19 cellular contexts compared by ENCODE assay signal in the genomic region with DNA sequence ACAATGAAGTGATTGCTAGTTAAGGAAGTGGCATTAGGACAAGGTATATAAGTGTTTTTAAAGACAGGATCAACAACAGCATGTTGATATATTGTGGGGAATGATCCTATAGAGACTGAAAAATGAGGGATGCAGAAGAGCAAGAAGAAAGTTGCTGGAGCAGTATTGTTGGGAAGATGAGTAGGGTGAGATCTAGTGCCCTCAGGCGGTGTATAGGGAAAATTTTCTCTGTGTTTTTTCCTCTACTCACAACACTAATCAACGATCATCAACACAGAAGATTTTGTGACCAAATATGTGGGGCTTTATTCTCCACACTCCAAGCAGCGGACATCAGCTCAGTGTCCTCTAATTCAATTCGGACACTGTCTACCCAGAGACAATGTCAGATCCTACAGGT. TPM values are rescaled to one million over a fixed set of nuclear protein-coding genes. Genes with fewer than 3 reads are reported as not detected.
DNase-seq lines count a peak whose midpoint lies in the region; ATAC-seq and TF ChIP-seq lines count a peak whose summit lies in the region.
"Had no signal": no experiment of that assay in that cellular context is flagged by ENCODE, and none has a peak within 500 bp of the region (broad histone marks: within the 10 kb centered on the region; RNA-seq: fewer than 3 reads in every experiment).

No MANE protein-coding gene starts in this region.

- in situ Hi-C loops in HAP-1 (cut with MboI; ENCODE audit: low sequenced_read_pairs) = loop anchor here (25.0 kb wide), 1 partner anchor 577 kb away; no protein-coding TSS in a partner anchor

- H3K27me3 Mint-ChIP-seq in nephron progenitor cell (ENCODE audit: low read depth, poor library complexity) = no peaks in the 10 kb centered on the region
- H3K27me3 Mint-ChIP-seq in activated naive CD4-positive, alpha-beta T cell treated with anti-CD3 and anti-CD28 coated beads, Interleukin-2, amount 10 ng/mL, durations not matched to agents 7 days and 5 days = peaks cover 8% of the 10 kb centered on the region

- CTCF ChIA-PET in activated naive CD4-positive, alpha-beta T cell treated with anti-CD3 and anti-CD28 coated beads, Interleukin-2, amount 10 ng/mL, durations not matched to agents 7 days and 5 days (lab: Charles Lee) = no interaction called here

- H3K9me3 ChIP-seq in BE2C (no peaks in the 10 kb centered on the region), HAP-1 (peaks cover 8% of the 10 kb centered on the region)

- H3K4me3 Mint-ChIP-seq in nephron progenitor cell = no peak overlapping the region
- H3K4me3 Mint-ChIP-seq in activated naive CD4-positive, alpha-beta T cell treated with anti-CD3 and anti-CD28 coated beads, Interleukin-2, amount 10 ng/mL, durations not matched to agents 7 days and 5 days = no peak overlapping the region
- H3K4me3 Mint-ChIP-seq: activated CD8-positive, alpha-beta memory T cell treated with anti-CD3 and anti-CD28 coated beads, Interleukin-2, amount 10 ng/mL, durations not matched to agents 7 days and 5 days; activated naive CD4-positive, alpha-beta T cell treated with anti-CD3 and anti-CD28 coated beads, Interleukin-2, amount 50 U/mL, for 24 hours; central memory CD8-positive, alpha-beta T cell had no signal

- H3K4me1 ChIP-seq in BE2C (no peaks in the 10 kb centered on the region), HAP-1 (peaks cover 11% of the 10 kb centered on the region), foreskin keratinocyte (peaks cover 3% of the 10 kb centered on the region)

- no peak overlapping the region for H3K27ac Mint-ChIP-seq in nephron progenitor cell
- no peak overlapping the region for H3K27ac Mint-ChIP-seq in activated naive CD4-positive, alpha-beta T cell treated with anti-CD3 and anti-CD28 coated beads, Interleukin-2, amount 10 ng/mL, durations not matched to agents 7 days and 5 days
- H3K27ac Mint-ChIP-seq: activated CD8-positive, alpha-beta memory T cell treated with anti-CD3 and anti-CD28 coated beads, Interleukin-2, amount 10 ng/mL, durations not matched to agents 7 days and 5 days; activated naive CD4-positive, alpha-beta T cell treated with anti-CD3 and anti-CD28 coated beads, Interleukin-2, amount 50 U/mL, for 24 hours had no signal

- DNase-seq in BE2C (no peak), HAP-1 (ENCODE audit: low spot score in 2 of 2) (peak; percentile 22 to 46), foreskin keratinocyte (no peak), NCI-H446 treated with DMSO at 0.1 percent for 48 hours (lab: John Stamatoyannopoulos, UW) (no peak), nephron progenitor cell (no peak)
- DNase-seq in activated naive CD4-positive, alpha-beta T cell treated with anti-CD3 and anti-CD28 coated beads, Interleukin-2, amount 10 ng/mL, durations not matched to agents 7 days and 5 days = no peak
- DNase-seq: activated CD4-positive, CD25-positive, alpha-beta regulatory T cell; activated CD8-positive, alpha-beta memory T cell treated with anti-CD3 and anti-CD28 coated beads, Interleukin-2, amount 10 ng/mL, durations not matched to agents 7 days and 5 days; KG1; NCI-H2107; SW 1271 had no signal

- H3K4me1 Mint-ChIP-seq in nephron progenitor cell = peaks cover 8% of the 10 kb centered on the region
- H3K4me1 Mint-ChIP-seq in activated naive CD4-positive, alpha-beta T cell treated with anti-CD3 and anti-CD28 coated beads, Interleukin-2, amount 10 ng/mL, durations not matched to agents 7 days and 5 days = peaks cover 16% of the 10 kb centered on the region

- H3K27me3 ChIP-seq in BE2C (no peaks in the 10 kb centered on the region), HAP-1 (ENCODE audit: low read depth) (no peaks in the 10 kb centered on the region), foreskin keratinocyte (no peaks in the 10 kb centered on the region)

- H3K9me3 Mint-ChIP-seq in nephron progenitor cell = peaks cover 11% of the 10 kb centered on the region
- peaks cover 8% of the 10 kb centered on the region for H3K9me3 Mint-ChIP-seq in activated naive CD4-positive, alpha-beta T cell treated with anti-CD3 and anti-CD28 coated beads, Interleukin-2, amount 10 ng/mL, durations not matched to agents 7 days and 5 days

- H3K27ac ChIP-seq in foreskin keratinocyte = no peak overlapping the region
- H3K27ac ChIP-seq: epithelial cell of prostate had no signal

- H3K36me3 ChIP-seq in BE2C (no peaks in the 10 kb centered on the region), HAP-1 (replicated peaks) (no peaks in the 10 kb centered on the region)

- peak; percentile 25; the same call in 1 of the 3 replicates for ATAC-seq in SK-N-SH treated with all-trans-retinoic acid at 6 μM for 48 hours
- no peak for ATAC-seq in foreskin keratinocyte
- no peak for ATAC-seq in HG03097 (IDR thresholded peaks at IDR 0.05; ENCODE audit: low FRiP score, unreplicated experiment)
- ATAC-seq: activated CD8-positive, alpha-beta memory T cell treated with anti-CD3 and anti-CD28 coated beads, Interleukin-2, amount 10 ng/mL, durations not matched to agents 7 days and 5 days had no signal

- peaks cover under 1% of the 10 kb centered on the region for H3K36me3 Mint-ChIP-seq in nephron progenitor cell (ENCODE audit: low read depth)
- no peaks in the 10 kb centered on the region for H3K36me3 Mint-ChIP-seq in activated naive CD4-positive, alpha-beta T cell treated with anti-CD3 and anti-CD28 coated beads, Interleukin-2, amount 10 ng/mL, durations not matched to agents 7 days and 5 days

- H3K4me3 ChIP-seq in BE2C (ENCODE audit: low read depth, low read length) (no peak overlapping the region), HAP-1 (no peak overlapping the region)

- TF ChIP-seq CTCF in BE2C (IDR thresholded peaks at IDR 0.05; ENCODE audit: low read depth, low read length) = peak; percentile 9; the same call in 1 of the 2 replicates
- peak; percentile 44 for TF ChIP-seq CTCF in foreskin keratinocyte (conservative IDR thresholded peaks at IDR 0.05)
- TF ChIP-seq CTCF in nephron progenitor cell (IDR thresholded peaks at IDR 0.05) = no peak

TF ChIP-seq in SK-N-SH treated with all-trans-retinoic acid at 6 μM for 48 hours, 23 proteins besides CTCF, POLR2A, EP300 and RAD21 (continues in another document):
- TF ChIP-seq ISL1 (CRISPR knock-in tag; IDR thresholded peaks at IDR 0.05) = no peak
- no peak for TF ChIP-seq SNAI2 (CRISPR knock-in tag; IDR thresholded peaks at IDR 0.05)
- TF ChIP-seq PATZ1 (CRISPR knock-in tag; IDR thresholded peaks at IDR 0.05; ENCODE audit: borderline replicate concordance) = no peak
- no peak for TF ChIP-seq TOX (CRISPR knock-in tag; IDR thresholded peaks at IDR 0.05; ENCODE audit: borderline replicate concordance)
- TF ChIP-seq CREB5 (CRISPR knock-in tag; IDR thresholded peaks at IDR 0.05; ENCODE audit: low read depth) = no peak
- TF ChIP-seq OSR1 (CRISPR knock-in tag; IDR thresholded peaks at IDR 0.05) = no peak
- TF ChIP-seq ARNTL (CRISPR knock-in tag; IDR thresholded peaks at IDR 0.05; ENCODE audit: borderline replicate concordance, low read depth) = no peak
- TF ChIP-seq ZNF70 (CRISPR knock-in tag; IDR thresholded peaks at IDR 0.05) = no peak
- TF ChIP-seq TCF4 (CRISPR knock-in tag; IDR thresholded peaks at IDR 0.05; ENCODE audit: borderline replicate concordance) = no peak
- TF ChIP-seq ZNF565 (CRISPR knock-in tag; conservative IDR thresholded peaks at IDR 0.05; ENCODE audit: low read depth) = no peak
- no peak for TF ChIP-seq ESRRG (CRISPR knock-in tag; IDR thresholded peaks at IDR 0.05)

RNA-seq across cellular contexts. Expression of gene PTTG1IP2, which starts 9.6 kb away (rescaled TPM):
- polyA plus RNA-seq in BE2C (2012; ENCODE audit: insufficient read depth, insufficient read length, low read depth) = not detected
- total RNA-seq in foreskin keratinocyte = not detected in 2 replicates
- polyA plus RNA-seq in foreskin keratinocyte = not detected in 2 replicates
- total RNA-seq: activated CD8-positive, alpha-beta memory T cell treated with anti-CD3 and anti-CD28 coated beads, Interleukin-2, amount 10 ng/mL, durations not matched to agents 7 days and 5 days; lower leg skin; skeletal muscle tissue had no signal
- polyA plus RNA-seq: neural cell had no signal

RNA-seq across cellular contexts. Expression of gene CLDN12, which starts 56.6 kb away (rescaled TPM):
- 80.9 TPM for polyA plus RNA-seq in BE2C (2012; ENCODE audit: insufficient read depth, insufficient read length, low read depth)
- total RNA-seq in foreskin keratinocyte = 31.3 and 35.1 TPM in 2 replicates
- 11.0 and 12.1 TPM in 2 replicates for polyA plus RNA-seq in foreskin keratinocyte

Comparison
In these comparisons a context has a peak if more than half of its experiments do, and no peak if none do; other contexts are left out.
1. DNase-seq: peak in HAP-1 (2 of 2); none in BE2C (single experiment), foreskin keratinocyte (0 of 2), NCI-H446 treated with DMSO at 0.1 percent for 48 hours (single experiment), nephron progenitor cell (single experiment) and activated naive CD4-positive, alpha-beta T cell treated with anti-CD3 and anti-CD28 coated beads, Interleukin-2, amount 10 ng/mL, durations not matched to agents 7 days and 5 days (single experiment).